ENCODE assay signal across 8 cellular contexts in genomic region chr6:143397229-143398222, GRCh38. TPM values are rescaled to one million over a fixed set of nuclear protein-coding genes. Genes with fewer than 3 reads are reported as not detected.
DNase-seq lines count a peak whose midpoint lies in the region; ATAC-seq, FAIRE-seq and TF ChIP-seq lines count a peak whose summit lies in the region.

No MANE protein-coding gene starts in this region.

- peaks cover 2% of the 10 kb centered on the region for H3K27me3 Mint-ChIP-seq in activated naive CD8-positive, alpha-beta T cell treated with anti-CD3 and anti-CD28 coated beads, Interleukin-2, amount 50 U/mL, for 24 hours

- TF ChIP-seq CTCF in tibial nerve (IDR thresholded peaks at IDR 0.05) = no peak

- H3K27ac ChIP-seq in tibial nerve = peak overlapping the region in 2 of 4 donors; percentile 43 to 67

- WGBS in tibial nerve, 2 donors = 52 to 56% methylated on average over 16 of the region's 16 CpGs

- no peaks in the 10 kb centered on the region for H3K9me3 ChIP-seq in tibial nerve

- no peak overlapping the region for H3K4me3 Mint-ChIP-seq in activated naive CD8-positive, alpha-beta T cell treated with anti-CD3 and anti-CD28 coated beads, Interleukin-2, amount 50 U/mL, for 24 hours

- no peaks in the 10 kb centered on the region for H3K27me3 ChIP-seq in tibial nerve

- H3K36me3 Mint-ChIP-seq in activated naive CD8-positive, alpha-beta T cell treated with anti-CD3 and anti-CD28 coated beads, Interleukin-2, amount 50 U/mL, for 24 hours (ENCODE audit: low read depth) = no peaks in the 10 kb centered on the region

- no peaks in the 10 kb centered on the region for H3K36me3 ChIP-seq in tibial nerve

- H3K4me1 ChIP-seq in tibial nerve = peaks cover 0 to 27% (median 7%) of the 10 kb centered on the region in 4 donors

- TF ChIP-seq EP300 in tibial nerve (IDR thresholded peaks at IDR 0.05) = peak in 1 of 2 donors; percentile 41

- peak; percentile 15 for DNase-seq in stimulated activated CD4-positive, alpha-beta T cell treated with anti-CD3 and anti-CD28 coated beads, Interleukin-4, amount 100 ng/mL, for 24 hours
- no peak for DNase-seq in stimulated activated CD4-positive, alpha-beta T cell treated with anti-CD3 and anti-CD28 coated beads, Interleukin-2, amount 100 ng/mL, for 48 hours
- DNase-seq in activated naive CD8-positive, alpha-beta T cell treated with anti-CD3 and anti-CD28 coated beads, Interleukin-2, amount 50 U/mL, for 24 hours = no peak
- DNase-seq in islet precursor cell (peak; percentile 98), tibial nerve (ENCODE audit: low spot score in 2 of 2) (peak; percentile 13 to 14), MV-4-11 (lab: John Stamatoyannopoulos, UW) (no peak), GM12892 (ENCODE audit: insufficient read length) (no peak), DMS79 treated with DMSO at 0.1 percent for 48 hours (lab: John Stamatoyannopoulos, UW) (no peak)

- no peaks in the 10 kb centered on the region for H3K9me3 Mint-ChIP-seq in activated naive CD8-positive, alpha-beta T cell treated with anti-CD3 and anti-CD28 coated beads, Interleukin-2, amount 50 U/mL, for 24 hours

- H3K4me3 ChIP-seq in tibial nerve = no peak overlapping the region

- no peak for FAIRE-seq in GM12892 (lab: Jason Lieb, UNC)

- H3K4me1 Mint-ChIP-seq in activated naive CD8-positive, alpha-beta T cell treated with anti-CD3 and anti-CD28 coated beads, Interleukin-2, amount 50 U/mL, for 24 hours = peaks cover 15% of the 10 kb centered on the region

- TF ChIP-seq POLR2A in tibial nerve (IDR thresholded peaks at IDR 0.05) = no peak
- TF ChIP-seq POLR2A in GM12892 (IDR thresholded peaks at IDR 0.05; ENCODE audit: low read depth, low read length) = no peak

- peak; percentile 52 for ATAC-seq in activated naive CD8-positive, alpha-beta T cell treated with anti-CD3 and anti-CD28 coated beads, Interleukin-2, amount 50 U/mL, for 24 hours

- H3K27ac Mint-ChIP-seq in activated naive CD8-positive, alpha-beta T cell treated with anti-CD3 and anti-CD28 coated beads, Interleukin-2, amount 50 U/mL, for 24 hours = no peak overlapping the region

RNA-seq across cellular contexts. Expression of gene ADAT2, which starts 53.0 kb away (rescaled TPM):
- total RNA-seq in tibial nerve = 10 to 100 TPM in 1 of 4 donors, 1 to 10 TPM in 3; 4.1 to 12.0 (median 6.9) TPM
- polyA plus RNA-seq in GM12892 (2012; ENCODE audit: missing spikeins) = 24.6 TPM

RNA-seq across cellular contexts. Expression of gene PEX3, which starts 53.1 kb away (rescaled TPM):
- 10 to 100 TPM in 3 of 4 donors, 1 to 10 TPM in 1; 9.0 to 20.6 (median 13.7) TPM for total RNA-seq in tibial nerve
- 26.1 TPM for polyA plus RNA-seq in GM12892 (2012; ENCODE audit: missing spikeins)

Comparison
In these comparisons a context has a peak if more than half of its experiments do, and no peak if none do; other contexts are left out.
1. DNase-seq: peak in stimulated activated CD4-positive, alpha-beta T cell treated with anti-CD3 and anti-CD28 coated beads, Interleukin-4, amount 100 ng/mL, for 24 hours (single experiment), islet precursor cell (single experiment) and tibial nerve (2 of 2); none in stimulated activated CD4-positive, alpha-beta T cell treated with anti-CD3 and anti-CD28 coated beads, Interleukin-2, amount 100 ng/mL, for 48 hours (0 of 2), activated naive CD8-positive, alpha-beta T cell treated with anti-CD3 and anti-CD28 coated beads, Interleukin-2, amount 50 U/mL, for 24 hours (single experiment), MV-4-11 (single experiment), GM12892 (single experiment) and DMS79 treated with DMSO at 0.1 percent for 48 hours (single experiment).